In the genomic region with DNA sequence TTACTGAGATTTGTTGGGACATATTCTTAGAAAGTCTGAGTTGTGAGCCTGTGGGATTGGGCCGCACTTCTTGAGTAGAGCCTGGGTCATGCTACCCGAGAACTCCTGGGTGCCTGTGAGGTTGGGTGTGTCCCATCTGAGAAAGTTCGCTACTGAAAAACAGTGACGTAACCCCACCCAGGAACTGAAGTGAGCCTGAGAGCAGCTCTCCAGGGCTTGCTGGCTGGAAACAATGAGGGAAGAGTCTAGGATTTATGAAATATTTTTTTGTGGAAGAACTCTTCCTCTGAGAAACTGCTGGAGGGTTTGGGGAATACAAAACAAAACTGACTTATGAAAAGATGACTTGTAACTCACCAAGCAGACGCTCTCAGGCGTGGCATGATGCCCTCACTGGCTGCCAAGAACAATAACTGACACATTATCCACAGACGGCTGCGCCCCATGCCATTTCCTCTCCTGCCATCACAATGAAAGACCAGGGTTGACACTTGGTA, we compare ENCODE assay signal across 8 cellular contexts.
A peak's percentile ranks its signal among the peaks of the same experiment; 100 is the strongest.
DNase-seq lines count a peak whose midpoint lies in the region; ATAC-seq and TF ChIP-seq lines count a peak whose summit lies in the region.

No MANE protein-coding gene starts in this region.

- peaks cover 42 to 67% of the 10 kb centered on the region in 2 donors for H3K4me1 ChIP-seq in adrenal gland (replicated peaks in 1 of 2)

- H3K36me3 ChIP-seq in adrenal gland (replicated peaks in 1 of 2) = no peaks in the 10 kb centered on the region

- intact Hi-C loops in adrenal gland (cut with DNase I) (loop anchor here (10.0 kb wide), 1 partner anchor 65 kb away; a partner anchor contains a TSS), left ventricle myocardium superior (cut with micrococcal nuclease) (loop anchor here (10.0 kb wide), 1 partner anchor 65 kb away; a partner anchor contains a TSS)

- no peaks in the 10 kb centered on the region for H3K27me3 ChIP-seq in adrenal gland

- H3K4me3 ChIP-seq in adrenal gland = no peak overlapping the region

- peak; percentile 35 for ATAC-seq in HG03103 (IDR thresholded peaks at IDR 0.05; ENCODE audit: low read depth, unreplicated experiment)
- ATAC-seq in left ventricle myocardium superior = peak; percentile 60
- ATAC-seq in HG02840 (IDR thresholded peaks at IDR 0.05; ENCODE audit: low FRiP score, unreplicated experiment) = no peak
- ATAC-seq in HG03159 (IDR thresholded peaks at IDR 0.05; ENCODE audit: unreplicated experiment) = no peak

- peak overlapping the region; percentile 41 to 82 (median 66) for H3K27ac ChIP-seq in adrenal gland

- 26 to 36% (median 32%) methylated on average over 8 of the region's 8 CpGs for WGBS in adrenal gland, 4 donors

- no peaks in the 10 kb centered on the region for H3K9me3 ChIP-seq in adrenal gland (replicated peaks in 1 of 3)

- DNase-seq in EH (ENCODE audit: low read depth) (peak; percentile 84), SHP77 treated with DMSO at 0.1 percent for 48 hours (lab: John Stamatoyannopoulos, UW) (peak; percentile 70), adrenal gland (peak; percentile 71 to 90 (median 82)), left ventricle myocardium superior (peak; percentile 85)
- DNase-seq in stimulated activated CD4-positive, alpha-beta T cell treated with anti-CD3 and anti-CD28 coated beads, Interleukin-4, amount 100 ng/mL, for 24 hours = peak; percentile 61

- peak in 1 of 2 donors; percentile 6 for TF ChIP-seq POLR2A in adrenal gland (IDR thresholded peaks at IDR 0.05)

- no peak for TF ChIP-seq CTCF in adrenal gland (IDR thresholded peaks at IDR 0.05)

Comparison
In these comparisons a context has a peak if more than half of its experiments do, and no peak if none do; other contexts are left out.
1. ATAC-seq: peak in HG03103 (single experiment) and left ventricle myocardium superior (single experiment); none in HG02840 (single experiment) and HG03159 (single experiment).
2. Peak in every context shown above with its lines, with median percentiles within 50 percentile points of each other: DNase-seq.